ENCODE assay signal across 8 cellular contexts in the genomic region with DNA sequence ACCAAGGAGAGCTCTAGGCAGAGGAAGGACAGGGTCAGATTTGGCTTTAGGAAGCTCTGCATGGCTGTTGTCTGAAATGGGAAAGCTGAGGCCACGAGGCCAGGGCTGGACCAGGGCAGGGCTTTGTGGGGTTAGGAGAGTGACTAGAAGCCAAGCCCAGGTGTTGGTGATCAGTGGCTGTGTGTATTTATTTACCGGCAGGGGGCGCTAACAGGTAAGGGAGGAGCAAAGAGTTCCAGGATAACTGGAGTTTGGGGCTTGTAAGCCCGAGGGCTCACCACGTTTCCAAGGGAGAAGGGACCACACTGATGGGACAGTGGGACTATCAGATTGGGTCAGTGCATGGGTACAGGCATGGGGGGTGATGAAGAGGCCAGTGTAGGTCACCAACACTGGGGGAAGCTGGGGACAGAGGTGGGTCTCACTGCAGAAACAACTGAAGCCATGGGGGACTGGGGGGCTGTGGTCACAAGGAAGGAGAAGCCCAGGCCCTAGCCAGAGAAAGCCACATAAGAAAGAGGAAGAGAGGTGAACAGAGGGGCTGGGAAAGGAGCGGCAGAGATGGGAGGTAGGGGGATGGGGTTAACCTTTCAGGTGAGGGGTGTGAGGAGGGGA. TPM values are rescaled to one million over a fixed set of nuclear protein-coding genes. Genes with fewer than 3 reads are reported as not detected.
A peak's percentile ranks its signal among the peaks of the same experiment; 100 is the strongest.
DNase-seq lines count a peak whose midpoint lies in the region; ATAC-seq and TF ChIP-seq lines count a peak whose summit lies in the region.

No MANE protein-coding gene starts in this region.

- peak; percentile 68 for TF ChIP-seq CTCF in AG09319 (IDR thresholded peaks at IDR 0.05; ENCODE audit: low read depth, low read length)
- TF ChIP-seq CTCF in GM13977 (IDR thresholded peaks at IDR 0.05; ENCODE audit: extremely low read depth, insufficient read depth, missing control alignments): peak; percentile 83
- peak; percentile 75 for TF ChIP-seq CTCF in WERI-Rb-1 (IDR thresholded peaks at IDR 0.05; ENCODE audit: low read depth, low read length)
- peak; percentile 80 for TF ChIP-seq CTCF in cardiac fibroblast (IDR thresholded peaks at IDR 0.05; ENCODE audit: low read depth, low read length)
- peak; percentile 75 for TF ChIP-seq CTCF in lower lobe of right lung (IDR thresholded peaks at IDR 0.05)

- intact Hi-C loops in lower lobe of right lung (cut with DNase I): no loop called here

- DNase-seq in AG09319 (ENCODE audit: extremely low read depth, low read depth) (peak; percentile 11), GM13977 (ENCODE audit: low spot score) (peak; percentile 85), NCI-H2227 (lab: John Stamatoyannopoulos, UW; ENCODE audit: unreplicated experiment) (peak; percentile 98), WERI-Rb-1 (peak; percentile 62), cardiac fibroblast (ENCODE audit: low read depth in 2 of 2) (peak; percentile 77 to 78), lower lobe of right lung (no peak)
- DNase-seq in stimulated activated naive CD8-positive, alpha-beta T cell treated with anti-CD3 and anti-CD28 coated beads, Interleukin-15, Interleukin-2, amounts not matched to agents 100 U/mL and 50 U/mL, for 24 hours: peak; percentile 63

- no peak for ATAC-seq in lower lobe of right lung
- no peak for ATAC-seq in stimulated activated naive CD8-positive, alpha-beta T cell treated with anti-CD3 and anti-CD28 coated beads, Interleukin-15, Interleukin-2, amounts not matched to agents 100 U/mL and 50 U/mL, for 24 hours
- ATAC-seq in GM19023 (IDR thresholded peaks at IDR 0.05; ENCODE audit: unreplicated experiment): no peak

- H3K4me3 ChIP-seq in WERI-Rb-1 (ENCODE audit: low read depth, low read length) (no peak overlapping the region), cardiac fibroblast (replicated peaks in 1 of 2; ENCODE audit: low read depth in 2 of 2, low read length in 2 of 2) (no peak overlapping the region), lower lobe of right lung (no peak overlapping the region)

- H3K4me1 ChIP-seq in lower lobe of right lung: peaks cover 24% of the 10 kb centered on the region

- H3K9me3 ChIP-seq in WERI-Rb-1 (ENCODE audit: severe bottlenecking) (no peaks in the 10 kb centered on the region), lower lobe of right lung (no peaks in the 10 kb centered on the region)

- no peaks in the 10 kb centered on the region for H3K27me3 ChIP-seq in WERI-Rb-1 (ENCODE audit: insufficient read depth, low read depth, severe bottlenecking)
- H3K27me3 ChIP-seq in lower lobe of right lung (ENCODE audit: low read depth): no peaks in the 10 kb centered on the region

- peaks cover 6% of the 10 kb centered on the region; the same call in 1 of the 2 replicates for H3K36me3 ChIP-seq in WERI-Rb-1
- H3K36me3 ChIP-seq in lower lobe of right lung: peaks cover 6% of the 10 kb centered on the region

- H3K27ac ChIP-seq in WERI-Rb-1: no peak overlapping the region
- no peak overlapping the region for H3K27ac ChIP-seq in lower lobe of right lung

- in situ Hi-C loops in GM13977 (cut with MboI; ENCODE audit: low pct_unique_long_range_greater_than_20kb, low sequenced_read_pairs, unreplicated experiment): no loop called here

RNA-seq across cellular contexts. Expression of gene TMEM147, which starts 3.9 kb away (rescaled TPM):
- 81.6 TPM for total RNA-seq in lower lobe of right lung

RNA-seq across cellular contexts. Expression of gene ATP4A, which starts 14.2 kb away (rescaled TPM):
- not detected for total RNA-seq in lower lobe of right lung

RNA-seq across cellular contexts. Expression of gene GAPDHS, which starts 16.0 kb away (rescaled TPM):
- not detected for total RNA-seq in lower lobe of right lung

RNA-seq across cellular contexts. Expression of gene SBSN, which starts 21.2 kb away (rescaled TPM):
- not detected for total RNA-seq in lower lobe of right lung

RNA-seq across cellular contexts. Expression of gene DMKN, which starts 35.8 kb away (rescaled TPM):
- total RNA-seq in lower lobe of right lung: 70.7 TPM
